Comparison of ENCODE assay signal across 8 cellular contexts in genomic region chr1:247007511-247008405, GRCh38. TPM values are rescaled to one million over a fixed set of nuclear protein-coding genes. Genes with fewer than 3 reads are reported as not detected.
A peak's percentile ranks its signal among the peaks of the same experiment; 100 is the strongest.
DNase-seq lines count a peak whose midpoint lies in the region; ATAC-seq and TF ChIP-seq lines count a peak whose summit lies in the region.

Gene ZNF695 (minus strand): TSS chr1:247008057. CDS start chr1:247007908, 149 bp downstream.

- no peaks in the 10 kb centered on the region for H3K36me3 ChIP-seq in colonic mucosa

- TF ChIP-seq CTCF in VCaP (conservative IDR thresholded peaks at IDR 0.05), result no peak
- no peak for TF ChIP-seq CTCF in colonic mucosa (IDR thresholded peaks at IDR 0.05)

- peaks cover 4% of the 10 kb centered on the region for H3K9me3 ChIP-seq in colonic mucosa

- no peaks in the 10 kb centered on the region for H3K4me1 ChIP-seq in colonic mucosa

- DNase-seq in A172 (ENCODE audit: low spot score) (peak; percentile 92), NCI-H2081 treated with DMSO at 0.1 percent for 48 hours (lab: John Stamatoyannopoulos, UW) (peak; percentile 88), colonic mucosa (peak; percentile 93), kidney glomerular epithelial cell (lab: John Stamatoyannopoulos, UW) (peak; percentile 86)
- peak; percentile 26 to 44 (median 31) for DNase-seq in stimulated activated CD4-positive, alpha-beta T cell treated with anti-CD3 and anti-CD28 coated beads, Interleukin-12 subunit alpha, Interleukin-12 subunit beta, amount 100 ng/mL, for 48 hours (ENCODE audit: low read depth in 2 of 3, low spot score in 1 of 3)

- peak within 1 kb of the TSS; percentile 71 for H3K27ac ChIP-seq in VCaP
- no peak within 1 kb of the TSS for H3K27ac ChIP-seq in colonic mucosa

- peak within 1 kb of the TSS; percentile 56 for H3K4me3 ChIP-seq in colonic mucosa

- intact Hi-C loops in colonic mucosa (cut with DNase I), result no loop called here

- peak within 1 kb of the TSS; percentile 34 to 51 for H3K9ac ChIP-seq in colonic mucosa (ENCODE audit: low read depth in 2 of 2, low read length in 2 of 2)

- no peaks in the 10 kb centered on the region for H3K27me3 ChIP-seq in colonic mucosa

- ATAC-seq in GM18502 (IDR thresholded peaks at IDR 0.05; ENCODE audit: poor library complexity, unreplicated experiment) (peak; percentile 100), HG02885 (IDR thresholded peaks at IDR 0.05; ENCODE audit: poor library complexity, unreplicated experiment) (peak; percentile 99)

RNA-seq across cellular contexts. Expression of gene ZNF695, which starts in this region (rescaled TPM):
- 11.4 and 17.3 TPM in 2 replicates for total RNA-seq in A172 (2014; rRNA removed; shearing (Covaris generic))
- 1 to 10 TPM; 1.2 to 5.3 TPM for total RNA-seq in colonic mucosa

Comparison
In these comparisons a context has a peak if more than half of its experiments do, and no peak if none do; other contexts are left out.
1. DNase-seq: peak in every context shown above with its lines; median percentile 93 in colonic mucosa; 92 in A172; 88 in NCI-H2081 treated with DMSO at 0.1 percent for 48 hours; 86 in kidney glomerular epithelial cell; 31 in stimulated activated CD4-positive, alpha-beta T cell treated with anti-CD3 and anti-CD28 coated beads, Interleukin-12 subunit alpha, Interleukin-12 subunit beta, amount 100 ng/mL, for 48 hours.